1 cellular context compared by ENCODE assay signal in the genomic region with DNA sequence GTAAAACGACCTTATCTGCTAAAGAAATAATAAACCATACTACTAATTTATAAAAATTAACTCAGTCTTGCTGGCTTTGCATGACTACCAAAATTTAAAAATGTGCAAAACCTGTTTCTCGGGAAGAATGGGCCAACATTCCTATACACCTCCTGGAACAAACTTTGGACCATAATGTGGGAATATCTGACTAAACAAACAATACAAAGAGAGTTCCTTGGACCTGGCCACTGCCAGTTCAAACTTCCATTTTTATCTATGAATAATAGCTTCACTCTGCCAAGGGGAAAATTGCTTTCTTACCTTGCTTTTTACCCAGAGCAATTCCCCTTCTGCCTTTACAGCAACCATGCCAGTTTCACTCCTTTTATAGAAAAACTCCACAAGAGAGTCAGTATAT.
TF ChIP-seq lines count a peak whose summit lies in the region.

No MANE protein-coding gene starts in this region.

TF ChIP-seq in HepG2, 621 proteins besides CTCF, POLR2A, EP300 and RAD21 (continued from another document):
- TF ChIP-seq, protein P1, sequence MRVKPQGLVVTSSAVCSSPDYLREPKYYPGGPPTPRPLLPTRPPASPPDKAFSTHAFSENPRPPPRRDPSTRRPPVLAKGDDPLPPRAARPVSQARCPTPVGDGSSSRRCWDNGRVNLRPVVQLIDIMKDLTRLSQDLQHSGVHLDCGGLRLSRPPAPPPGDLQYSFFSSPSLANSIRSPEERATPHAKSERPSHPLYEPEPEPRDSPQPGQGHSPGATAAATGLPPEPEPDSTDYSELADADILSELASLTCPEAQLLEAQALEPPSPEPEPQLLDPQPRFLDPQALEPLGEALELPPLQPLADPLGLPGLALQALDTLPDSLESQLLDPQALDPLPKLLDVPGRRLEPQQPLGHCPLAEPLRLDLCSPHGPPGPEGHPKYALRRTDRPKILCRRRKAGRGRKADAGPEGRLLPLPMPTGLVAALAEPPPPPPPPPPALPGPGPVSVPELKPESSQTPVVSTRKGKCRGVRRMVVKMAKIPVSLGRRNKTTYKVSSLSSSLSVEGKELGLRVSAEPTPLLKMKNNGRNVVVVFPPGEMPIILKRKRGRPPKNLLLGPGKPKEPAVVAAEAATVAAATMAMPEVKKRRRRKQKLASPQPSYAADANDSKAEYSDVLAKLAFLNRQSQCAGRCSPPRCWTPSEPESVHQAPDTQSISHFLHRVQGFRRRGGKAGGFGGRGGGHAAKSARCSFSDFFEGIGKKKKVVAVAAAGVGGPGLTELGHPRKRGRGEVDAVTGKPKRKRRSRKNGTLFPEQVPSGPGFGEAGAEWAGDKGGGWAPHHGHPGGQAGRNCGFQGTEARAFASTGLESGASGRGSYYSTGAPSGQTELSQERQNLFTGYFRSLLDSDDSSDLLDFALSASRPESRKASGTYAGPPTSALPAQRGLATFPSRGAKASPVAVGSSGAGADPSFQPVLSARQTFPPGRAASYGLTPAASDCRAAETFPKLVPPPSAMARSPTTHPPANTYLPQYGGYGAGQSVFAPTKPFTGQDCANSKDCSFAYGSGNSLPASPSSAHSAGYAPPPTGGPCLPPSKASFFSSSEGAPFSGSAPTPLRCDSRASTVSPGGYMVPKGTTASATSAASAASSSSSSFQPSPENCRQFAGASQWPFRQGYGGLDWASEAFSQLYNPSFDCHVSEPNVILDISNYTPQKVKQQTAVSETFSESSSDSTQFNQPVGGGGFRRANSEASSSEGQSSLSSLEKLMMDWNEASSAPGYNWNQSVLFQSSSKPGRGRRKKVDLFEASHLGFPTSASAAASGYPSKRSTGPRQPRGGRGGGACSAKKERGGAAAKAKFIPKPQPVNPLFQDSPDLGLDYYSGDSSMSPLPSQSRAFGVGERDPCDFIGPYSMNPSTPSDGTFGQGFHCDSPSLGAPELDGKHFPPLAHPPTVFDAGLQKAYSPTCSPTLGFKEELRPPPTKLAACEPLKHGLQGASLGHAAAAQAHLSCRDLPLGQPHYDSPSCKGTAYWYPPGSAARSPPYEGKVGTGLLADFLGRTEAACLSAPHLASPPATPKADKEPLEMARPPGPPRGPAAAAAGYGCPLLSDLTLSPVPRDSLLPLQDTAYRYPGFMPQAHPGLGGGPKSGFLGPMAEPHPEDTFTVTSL (CRISPR knock-in tag; IDR thresholded peaks at IDR 0.05; ENCODE audit: borderline replicate concordance) = peak; percentile 54; the same call in 1 of the 2 replicates
- peak; percentile 43; the same call in 1 of the 2 replicates for TF ChIP-seq ELF3 (CRISPR knock-in tag; IDR thresholded peaks at IDR 0.05)
- no peak for TF ChIP-seq ZNF160 (CRISPR knock-in tag; IDR thresholded peaks at IDR 0.05)
- TF ChIP-seq, protein P2, sequence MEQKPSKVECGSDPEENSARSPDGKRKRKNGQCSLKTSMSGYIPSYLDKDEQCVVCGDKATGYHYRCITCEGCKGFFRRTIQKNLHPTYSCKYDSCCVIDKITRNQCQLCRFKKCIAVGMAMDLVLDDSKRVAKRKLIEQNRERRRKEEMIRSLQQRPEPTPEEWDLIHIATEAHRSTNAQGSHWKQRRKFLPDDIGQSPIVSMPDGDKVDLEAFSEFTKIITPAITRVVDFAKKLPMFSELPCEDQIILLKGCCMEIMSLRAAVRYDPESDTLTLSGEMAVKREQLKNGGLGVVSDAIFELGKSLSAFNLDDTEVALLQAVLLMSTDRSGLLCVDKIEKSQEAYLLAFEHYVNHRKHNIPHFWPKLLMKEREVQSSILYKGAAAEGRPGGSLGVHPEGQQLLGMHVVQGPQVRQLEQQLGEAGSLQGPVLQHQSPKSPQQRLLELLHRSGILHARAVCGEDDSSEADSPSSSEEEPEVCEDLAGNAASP (CRISPR knock-in tag; IDR thresholded peaks at IDR 0.05; ENCODE audit: borderline replicate concordance) = peak; percentile 52; the same call in 1 of the 2 replicates
- peak; percentile 92 for TF ChIP-seq ZNF317 (CRISPR knock-in tag; IDR thresholded peaks at IDR 0.05)
- TF ChIP-seq CREM (IDR thresholded peaks at IDR 0.05) = peak; percentile 16; the same call in 1 of the 2 replicates
- no peak for TF ChIP-seq CREM (CRISPR knock-in tag; IDR thresholded peaks at IDR 0.05)
- TF ChIP-seq, protein P3, sequence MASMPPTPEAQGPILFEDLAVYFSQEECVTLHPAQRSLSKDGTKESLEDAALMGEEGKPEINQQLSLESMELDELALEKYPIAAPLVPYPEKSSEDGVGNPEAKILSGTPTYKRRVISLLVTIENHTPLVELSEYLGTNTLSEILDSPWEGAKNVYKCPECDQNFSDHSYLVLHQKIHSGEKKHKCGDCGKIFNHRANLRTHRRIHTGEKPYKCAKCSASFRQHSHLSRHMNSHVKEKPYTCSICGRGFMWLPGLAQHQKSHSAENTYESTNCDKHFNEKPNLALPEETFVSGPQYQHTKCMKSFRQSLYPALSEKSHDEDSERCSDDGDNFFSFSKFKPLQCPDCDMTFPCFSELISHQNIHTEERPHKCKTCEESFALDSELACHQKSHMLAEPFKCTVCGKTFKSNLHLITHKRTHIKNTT (CRISPR knock-in tag; IDR thresholded peaks at IDR 0.05) = no peak
- TF ChIP-seq ELF4 (CRISPR knock-in tag; IDR thresholded peaks at IDR 0.05; ENCODE audit: borderline replicate concordance) = no peak
- TF ChIP-seq NCOR1 (IDR thresholded peaks at IDR 0.05; ENCODE audit: borderline replicate concordance, low read length) = 0 out of 2 replicates have a peak, but pooled peaks have one; percentile 67
- TF ChIP-seq HCFC1 (IDR thresholded peaks at IDR 0.05; ENCODE audit: low read depth, low read length) = no peak
- TF ChIP-seq SAP130 (CRISPR knock-in tag; IDR thresholded peaks at IDR 0.05; ENCODE audit: low read depth) = no peak; the same call in 1 of the 2 replicates
- TF ChIP-seq, protein P4, sequence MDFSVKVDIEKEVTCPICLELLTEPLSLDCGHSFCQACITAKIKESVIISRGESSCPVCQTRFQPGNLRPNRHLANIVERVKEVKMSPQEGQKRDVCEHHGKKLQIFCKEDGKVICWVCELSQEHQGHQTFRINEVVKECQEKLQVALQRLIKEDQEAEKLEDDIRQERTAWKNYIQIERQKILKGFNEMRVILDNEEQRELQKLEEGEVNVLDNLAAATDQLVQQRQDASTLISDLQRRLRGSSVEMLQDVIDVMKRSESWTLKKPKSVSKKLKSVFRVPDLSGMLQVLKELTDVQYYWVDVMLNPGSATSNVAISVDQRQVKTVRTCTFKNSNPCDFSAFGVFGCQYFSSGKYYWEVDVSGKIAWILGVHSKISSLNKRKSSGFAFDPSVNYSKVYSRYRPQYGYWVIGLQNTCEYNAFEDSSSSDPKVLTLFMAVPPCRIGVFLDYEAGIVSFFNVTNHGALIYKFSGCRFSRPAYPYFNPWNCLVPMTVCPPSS (IDR thresholded peaks at IDR 0.05) = no peak
- TF ChIP-seq ZC3H13 (CRISPR knock-in tag; IDR thresholded peaks at IDR 0.05) = no peak
- TF ChIP-seq, protein P5, sequence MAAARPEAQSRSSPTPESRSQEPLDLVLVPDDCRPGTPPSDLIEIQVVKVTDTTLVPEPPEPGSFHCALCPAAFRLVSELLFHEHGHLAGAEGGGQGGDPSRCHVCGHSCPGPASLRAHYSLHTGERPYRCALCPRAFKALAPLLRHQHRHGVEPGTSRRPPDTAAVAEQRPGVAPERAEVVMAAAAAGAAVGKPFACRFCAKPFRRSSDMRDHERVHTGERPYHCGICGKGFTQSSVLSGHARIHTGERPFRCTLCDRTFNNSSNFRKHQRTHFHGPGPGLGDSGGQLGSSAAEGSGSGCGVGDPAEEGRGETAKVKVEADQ (CRISPR knock-in tag; IDR thresholded peaks at IDR 0.05; ENCODE audit: borderline replicate concordance) = 0 out of 2 replicates have a peak, but pooled peaks have one; percentile 32
- TF ChIP-seq ATF1 (CRISPR knock-in tag; IDR thresholded peaks at IDR 0.05) = 0 out of 2 replicates have a peak, but pooled peaks have one; percentile 6
TF ChIP-seq in HepG2: peak in this region for 42.
